ENCODE assay signal across 31 cellular contexts in the genomic region with DNA sequence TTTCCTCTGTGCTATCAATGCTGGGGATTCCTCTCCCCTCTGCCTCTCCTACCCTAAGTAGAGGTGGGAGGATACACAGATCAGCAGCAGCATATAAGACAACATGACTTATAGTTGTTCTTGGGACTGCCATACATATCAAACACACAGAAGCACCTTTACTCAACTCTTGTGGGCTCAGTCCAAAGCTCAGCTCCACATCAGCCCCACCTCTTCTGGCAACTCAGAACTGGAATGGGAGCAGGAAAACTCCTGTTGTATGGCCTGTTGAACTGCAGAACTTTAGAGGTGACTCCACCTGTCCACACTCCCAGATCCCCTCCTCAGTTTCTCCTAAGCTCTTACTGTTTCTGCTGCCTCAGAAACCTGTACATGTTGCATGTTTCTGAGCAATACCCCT.
"Had no signal": no experiment of that assay in that cellular context is flagged by ENCODE, and none has a peak within 500 bp of the region (broad histone marks: within the 10 kb centered on the region; RNA-seq: fewer than 3 reads in every experiment).

No MANE protein-coding gene starts in this region.

- H3K4me1 ChIP-seq: ascending aorta, breast epithelium, esophagus muscularis mucosa, foreskin keratinocyte, gastrocnemius medialis had no signal

- H3K4me3 ChIP-seq: ascending aorta, breast epithelium, cardiac muscle cell, esophagus muscularis mucosa, gastrocnemius medialis had no signal

- H3K27me3 ChIP-seq: ascending aorta, breast epithelium, cardiac muscle cell, esophagus muscularis mucosa, gastrocnemius medialis had no signal

- H3K27ac ChIP-seq: ascending aorta, breast epithelium, cardiac muscle cell, esophagus muscularis mucosa, foreskin keratinocyte, gastrocnemius medialis had no signal

- ATAC-seq: activated CD4-positive, alpha-beta T cell treated with anti-CD3 and anti-CD28 coated beads for 36 hours; activated CD8-positive, alpha-beta memory T cell treated with anti-CD3 and anti-CD28 coated beads, Interleukin-2, amount 10 ng/mL, durations not matched to agents 7 days and 5 days; activated CD8-positive, alpha-beta T cell treated with anti-CD3 and anti-CD28 coated beads, Interleukin-2, amount 10 ng/mL, durations not matched to agents 7 days and 5 days; effector memory CD8-positive, alpha-beta T cell; foreskin keratinocyte; gastrocnemius medialis had no signal

- H3K36me3 Mint-ChIP-seq: activated CD4-positive, alpha-beta memory T cell treated with anti-CD3 and anti-CD28 coated beads for 36 hours; activated naive CD8-positive, alpha-beta T cell treated with anti-CD3 and anti-CD28 coated beads for 36 hours; brain had no signal

- H3K36me3 ChIP-seq: ascending aorta, breast epithelium, cardiac muscle cell, esophagus muscularis mucosa, gastrocnemius medialis had no signal

- H3K4me1 Mint-ChIP-seq: activated CD4-positive, alpha-beta T cell treated with anti-CD3 and anti-CD28 coated beads for 36 hours; activated CD4-positive, alpha-beta T cell treated with anti-CD3 and anti-CD28 coated beads, Interleukin-2, amount 10 ng/mL, durations not matched to agents 24 days and 14 days; activated CD8-positive, alpha-beta memory T cell treated with anti-CD3 and anti-CD28 coated beads, Interleukin-2, amount 10 ng/mL, durations not matched to agents 7 days and 5 days; activated naive CD4-positive, alpha-beta T cell treated with anti-CD3 and anti-CD28 coated beads, Interleukin-2, amount 50 U/mL, for 24 hours; activated naive CD8-positive, alpha-beta T cell treated with anti-CD3 and anti-CD28 coated beads for 36 hours had no signal

- DNase-seq: activated CD4-positive, alpha-beta memory T cell treated with anti-CD3 and anti-CD28 coated beads for 36 hours; activated CD4-positive, alpha-beta T cell treated with anti-CD3 and anti-CD28 coated beads for 36 hours; activated CD4-positive, alpha-beta T cell treated with anti-CD3 and anti-CD28 coated beads, Interleukin-2, amount 10 ng/mL, durations not matched to agents 24 days and 14 days; activated CD4-positive, CD25-positive, alpha-beta regulatory T cell; activated CD4-positive, CD25-positive, alpha-beta regulatory T cell treated with anti-CD3 and anti-CD28 coated beads, Interleukin-2, amount 50 U/mL, for 72 hours; activated CD8-positive, alpha-beta memory T cell treated with anti-CD3 and anti-CD28 coated beads, Interleukin-2, amount 10 ng/mL, durations not matched to agents 7 days and 5 days; activated CD8-positive, alpha-beta memory T cell treated with anti-CD3 and anti-CD28 coated beads, Interleukin-2, amount 50 U/mL, for 4 hours; activated CD8-positive, alpha-beta T cell treated with anti-CD3 and anti-CD28 coated beads, Interleukin-2, amount 10 ng/mL, durations not matched to agents 7 days and 5 days; activated effector memory CD4-positive, alpha-beta T cell treated with anti-CD3 and anti-CD28 coated beads, Interleukin-2, amount 50 U/mL, for 16 hours; activated naive CD4-positive, alpha-beta T cell treated with anti-CD3 and anti-CD28 coated beads for 36 hours; activated naive CD8-positive, alpha-beta T cell treated with anti-CD3 and anti-CD28 coated beads for 36 hours; activated T-cell treated with anti-CD3 and anti-CD28 coated beads, Interleukin-2, amount 50 U/mL, for 1 hour; activated T-cell treated with anti-CD3 and anti-CD28 coated beads, Interleukin-2, amount 50 U/mL, for 48 hours; central memory CD4-positive, alpha-beta T cell; cerebellar nuclear complex; cortex of kidney; dermis blood vessel endothelial cell; effector CD4-positive, alpha-beta T cell; effector memory CD8-positive, alpha-beta T cell; erythroblast; foreskin keratinocyte; gastrocnemius medialis; T-helper 2 cell had no signal

- H3K9me3 ChIP-seq: gastrocnemius medialis had no signal

- H3K27ac Mint-ChIP-seq: activated CD4-positive, alpha-beta memory T cell treated with anti-CD3 and anti-CD28 coated beads for 36 hours; activated CD4-positive, alpha-beta T cell treated with anti-CD3 and anti-CD28 coated beads for 36 hours; activated CD4-positive, alpha-beta T cell treated with anti-CD3 and anti-CD28 coated beads, Interleukin-2, amount 10 ng/mL, durations not matched to agents 24 days and 14 days; activated CD8-positive, alpha-beta memory T cell treated with anti-CD3 and anti-CD28 coated beads, Interleukin-2, amount 10 ng/mL, durations not matched to agents 7 days and 5 days; activated CD8-positive, alpha-beta T cell treated with anti-CD3 and anti-CD28 coated beads, Interleukin-2, amount 10 ng/mL, durations not matched to agents 7 days and 5 days; activated naive CD4-positive, alpha-beta T cell treated with anti-CD3 and anti-CD28 coated beads for 36 hours; activated naive CD4-positive, alpha-beta T cell treated with anti-CD3 and anti-CD28 coated beads, Interleukin-2, amount 50 U/mL, for 24 hours; activated naive CD8-positive, alpha-beta T cell treated with anti-CD3 and anti-CD28 coated beads for 36 hours; activated T-helper 1 cell treated with anti-CD3 and anti-CD28 coated beads, Interleukin-12 subunit alpha, Interleukin-12 subunit beta, Interleukin-2, Interleukin-4 antibody, amounts not matched to agents 30 ng/mL and 10 ng/mL and 1 ng/mL, durations not matched to agents 14 hours and 24 hours and 36 hours; activated T-helper 2 cell treated with anti-CD3 and anti-CD28 coated beads, Interferon-gamma antibody, Interleukin-2, Interleukin-4, amounts not matched to agents 10 μg/mL and 5 μg/mL and 100 μg/mL, durations not matched to agents 14 hours and 24 hours and 36 hours; effector memory CD8-positive, alpha-beta T cell had no signal

- H3K27me3 Mint-ChIP-seq: activated naive CD8-positive, alpha-beta T cell treated with anti-CD3 and anti-CD28 coated beads for 36 hours; brain; effector memory CD8-positive, alpha-beta T cell had no signal

- H3K9me3 Mint-ChIP-seq: activated naive CD4-positive, alpha-beta T cell treated with anti-CD3 and anti-CD28 coated beads, Interleukin-2, amount 50 U/mL, for 24 hours had no signal

- H3K4me3 Mint-ChIP-seq: activated CD4-positive, alpha-beta memory T cell treated with anti-CD3 and anti-CD28 coated beads for 36 hours; activated CD4-positive, alpha-beta T cell treated with anti-CD3 and anti-CD28 coated beads for 36 hours; activated CD4-positive, alpha-beta T cell treated with anti-CD3 and anti-CD28 coated beads, Interleukin-2, amount 10 ng/mL, durations not matched to agents 24 days and 14 days; activated CD8-positive, alpha-beta memory T cell treated with anti-CD3 and anti-CD28 coated beads, Interleukin-2, amount 10 ng/mL, durations not matched to agents 7 days and 5 days; activated CD8-positive, alpha-beta T cell treated with anti-CD3 and anti-CD28 coated beads, Interleukin-2, amount 10 ng/mL, durations not matched to agents 7 days and 5 days; activated naive CD4-positive, alpha-beta T cell treated with anti-CD3 and anti-CD28 coated beads for 36 hours; activated naive CD4-positive, alpha-beta T cell treated with anti-CD3 and anti-CD28 coated beads, Interleukin-2, amount 50 U/mL, for 24 hours; activated naive CD8-positive, alpha-beta T cell treated with anti-CD3 and anti-CD28 coated beads for 36 hours; activated T-helper 1 cell treated with anti-CD3 and anti-CD28 coated beads, Interleukin-12 subunit alpha, Interleukin-12 subunit beta, Interleukin-2, Interleukin-4 antibody, amounts not matched to agents 30 ng/mL and 10 ng/mL and 1 ng/mL, durations not matched to agents 14 hours and 24 hours and 36 hours; brain; effector memory CD8-positive, alpha-beta T cell had no signal
